ENCODE assay signal across 20 cellular contexts in genomic region chr17:43912635-43913304, GRCh38. TPM values are rescaled to one million over a fixed set of nuclear protein-coding genes. Genes with fewer than 3 reads are reported as not detected.
DNase-seq lines count a peak whose midpoint lies in the region; ATAC-seq, FAIRE-seq and TF ChIP-seq lines count a peak whose summit lies in the region.
"Had no signal": no experiment of that assay in that cellular context is flagged by ENCODE, and none has a peak within 500 bp of the region (broad histone marks: within the 10 kb centered on the region; RNA-seq: fewer than 3 reads in every experiment).

No MANE protein-coding gene starts in this region.

- no peaks in the 10 kb centered on the region for H3K36me3 ChIP-seq in BLaER1 treated with 17β-estradiol and CSF1 and Interleukin-3, amounts not matched to agents 10 nM and 100 nM
- no peaks in the 10 kb centered on the region for H3K36me3 ChIP-seq in IMR-90 (ENCODE audit: control insufficient read depth, insufficient read depth, low read length)

- no peak overlapping the region for H3K27ac ChIP-seq in BLaER1 treated with 17β-estradiol and CSF1 and Interleukin-3, amounts not matched to agents 10 nM and 100 nM
- no peak overlapping the region for H3K27ac ChIP-seq in IMR-90 (ENCODE audit: insufficient read depth, low read length)
- H3K27ac ChIP-seq: GM23248 had no signal

- H3K27me3 ChIP-seq in BLaER1 treated with 17β-estradiol and CSF1 and Interleukin-3, amounts not matched to agents 10 nM and 100 nM: peaks cover 0 to 12% (median 8%) of the 10 kb centered on the region in 11 experiments; a peak in 12 of 22 replicates
- H3K27me3 ChIP-seq in IMR-90 (ENCODE audit: control insufficient read depth, insufficient read depth, low read length): peaks cover 53% of the 10 kb centered on the region

- H3K4ac ChIP-seq in IMR-90 (ENCODE audit: low read depth, low read length): no peak overlapping the region

- peak; percentile 99 for FAIRE-seq in urothelium cell line (lab: Jason Lieb, UNC)
- FAIRE-seq: GM12878, GM18507, K562 had no signal

- no peak overlapping the region for H2AK5ac ChIP-seq in IMR-90 (ENCODE audit: low read depth, low read length)

- no peak overlapping the region for H3K14ac ChIP-seq in IMR-90 (replicated peaks; ENCODE audit: low read depth, low read length)

- no peak overlapping the region for H4K91ac ChIP-seq in IMR-90 (ENCODE audit: insufficient read depth, low read depth, low read length)

- no peak overlapping the region for H2AK9ac ChIP-seq in IMR-90 (replicated peaks; ENCODE audit: low read depth, low read length, poor library complexity)

- peaks cover 3% of the 10 kb centered on the region; the same call in 1 of the 2 replicates for H3K9me1 ChIP-seq in IMR-90 (ENCODE audit: insufficient read depth, low read length)

- peaks cover 0 to 10% (median 0%) of the 10 kb centered on the region in 11 experiments; a peak in 2 of 22 replicates for H4K20me1 ChIP-seq in BLaER1 treated with 17β-estradiol and CSF1 and Interleukin-3, amounts not matched to agents 10 nM and 100 nM
- H4K20me1 ChIP-seq in IMR-90 (ENCODE audit: insufficient read depth, low read length): no peaks in the 10 kb centered on the region

- no peak overlapping the region for H3K56ac ChIP-seq in IMR-90 (ENCODE audit: extremely low read depth, insufficient read depth, low read length)

- no peak for TF ChIP-seq POLR2A in IMR-90 (IDR thresholded peaks at IDR 0.05; ENCODE audit: low read depth, low read length)

- H2AFZ ChIP-seq in IMR-90 (replicated peaks; ENCODE audit: low read length, poor library complexity): no peak overlapping the region
- H2AFZ ChIP-seq: GM23248 had no signal

- no peak overlapping the region for H2BK20ac ChIP-seq in IMR-90 (ENCODE audit: low read depth, low read length)

- BruUV-seq in IMR-90 (replicated peaks; lab: Mats Ljungman, UMichigan): no TSS peak

- DNase-seq in DMS79 treated with DMSO at 0.1 percent for 48 hours (lab: John Stamatoyannopoulos, UW) (peak; percentile 5), DMS79 (lab: John Stamatoyannopoulos, UW) (no peak), IMR-90 (no peak), urothelium cell line (ENCODE audit: low spot score) (no peak), cerebellar cortex (ENCODE audit: low spot score) (no peak)
- DNase-seq: 8988T; AML-193; C1 segment of cervical spinal cord; Calu3; CD4-positive, alpha-beta T cell; GM23248; H7; Karpas-422 had no signal

- H3K4me3 ChIP-seq in BLaER1 treated with 17β-estradiol and CSF1 and Interleukin-3, amounts not matched to agents 10 nM and 100 nM: no peak overlapping the region
- no peak overlapping the region for H3K4me3 ChIP-seq in IMR-90 (ENCODE audit: insufficient read depth, low read depth, low read length)
- H3K4me3 ChIP-seq: GM12878, GM23248, K562 had no signal

- no peak overlapping the region for H2BK15ac ChIP-seq in IMR-90 (ENCODE audit: low read depth, low read length)

- no peak overlapping the region for H4K5ac ChIP-seq in IMR-90 (ENCODE audit: low read depth, low read length)

- in situ Hi-C loops in IMR-90 (cut with MboI; ENCODE audit: low sequenced_read_pairs): no loop called here

- POLR2A ChIA-PET in IMR-90 (lab: Charles Lee; ENCODE audit: unreplicated experiment): interaction anchor here (0.7 kb wide), 1 partner anchor 15 kb away, joined by 3 read pairs; no protein-coding TSS in a partner anchor

- H3K18ac ChIP-seq in IMR-90 (ENCODE audit: low read depth, low read length): no peak overlapping the region

- no peak for TF ChIP-seq CTCF in IMR-90 (conservative IDR thresholded peaks at IDR 0.05; ENCODE audit: low read depth, low read length)

- H3K4me2 ChIP-seq in BLaER1 treated with 17β-estradiol and CSF1 and Interleukin-3, amounts not matched to agents 10 nM and 100 nM: peak overlapping the region in 8 of 11 experiments; percentile 3 to 57 (median 44); a peak in 11 of 22 replicates
- H3K4me2 ChIP-seq in IMR-90 (ENCODE audit: low read depth, low read length): no peak overlapping the region

- H2BK120ac ChIP-seq in IMR-90 (ENCODE audit: low read depth, low read length): no peak overlapping the region

- CTCF ChIA-PET in IMR-90 (lab: Yijun Ruan, JAX): no interaction called here

- intact Hi-C loops in IMR-90 (cut with micrococcal nuclease): no loop called here

- H2BK5ac ChIP-seq in IMR-90 (ENCODE audit: low read depth, low read length, poor library complexity, severe bottlenecking): peak overlapping the region; percentile 76

- H3K4me1 ChIP-seq in BLaER1 treated with 17β-estradiol and CSF1 and Interleukin-3, amounts not matched to agents 10 nM and 100 nM: peaks cover 13 to 67% (median 44%) of the 10 kb centered on the region in 10 experiments; a peak in 19 of 20 replicates
- 0 out of 2 replicates have a peak, but pooled peaks cover under 1% of the 10 kb centered on the region for H3K4me1 ChIP-seq in IMR-90 (ENCODE audit: control insufficient read depth, insufficient read depth, low read length)

- no peak overlapping the region for H4K8ac ChIP-seq in IMR-90 (ENCODE audit: low read depth in 2 of 2, low read length in 2 of 2)

- H3K79me1 ChIP-seq in IMR-90 (ENCODE audit: low read depth in 1 of 2, low read length in 2 of 2): no peaks in the 10 kb centered on the region

- no peak overlapping the region for H3K9ac ChIP-seq in BLaER1 treated with 17β-estradiol and CSF1 and Interleukin-3, amounts not matched to agents 10 nM and 100 nM
- H3K9ac ChIP-seq in IMR-90 (ENCODE audit: low read depth, low read length): no peak overlapping the region
- H3K9ac ChIP-seq: GM23248 had no signal

- WGBS in IMR-90 (ENCODE audit: extremely low coverage in 2 of 2, insufficient read length in 1 of 2), 2 experiments: 19 to 100% methylated on average over 1 to 2 of the region's 4 CpGs

- no peak overlapping the region; the same call in 1 of the 2 replicates for H3K23ac ChIP-seq in IMR-90 (ENCODE audit: low read depth, low read length)

- dilution Hi-C loops in IMR-90 (cut with HindIII; ENCODE audit: low sequenced_read_pairs, unreplicated experiment): no loop called here

- ATAC-seq in IMR-90 (ENCODE audit: low read depth) (no peak), GM21529 (IDR thresholded peaks at IDR 0.05; ENCODE audit: unreplicated experiment) (no peak)
- ATAC-seq: GM12878, K562 had no signal

- TF ChIP-seq RAD21 in IMR-90 (IDR thresholded peaks at IDR 0.05; ENCODE audit: low read length): no peak

- no peaks in the 10 kb centered on the region for H3K9me3 ChIP-seq in BLaER1 treated with 17β-estradiol and CSF1 and Interleukin-3, amounts not matched to agents 10 nM and 100 nM (replicated peaks in 1 of 11)
- H3K9me3 ChIP-seq in IMR-90 (ENCODE audit: control insufficient read depth, insufficient read depth, low read length): no peaks in the 10 kb centered on the region

TF ChIP-seq in IMR-90, 13 proteins besides CTCF, POLR2A, EP300 and RAD21:
- TF ChIP-seq MXI1 (IDR thresholded peaks at IDR 0.05; ENCODE audit: borderline replicate concordance, low read depth, low read length): no peak
- TF ChIP-seq RFX5 (IDR thresholded peaks at IDR 0.05; ENCODE audit: low read depth, low read length): no peak
- TF ChIP-seq CHD1 (IDR thresholded peaks at IDR 0.05; ENCODE audit: low read depth, low read length): no peak
- no peak for TF ChIP-seq MAFK (IDR thresholded peaks at IDR 0.05; ENCODE audit: low read depth, low read length)
- no peak for TF ChIP-seq FOS (IDR thresholded peaks at IDR 0.05; ENCODE audit: low read depth, low read length)
- TF ChIP-seq RCOR1 (IDR thresholded peaks at IDR 0.05; ENCODE audit: insufficient replicate concordance, low read length): no peak
- no peak for TF ChIP-seq CEBPB (IDR thresholded peaks at IDR 0.05; ENCODE audit: low read depth, low read length)
- no peak for TF ChIP-seq USF2 (IDR thresholded peaks at IDR 0.05; ENCODE audit: low read depth, low read length)

RNA-seq across cellular contexts. Expression of gene MPP2, which starts 5.4 kb away (rescaled TPM):
- 1.9 and 3.2 TPM in 2 replicates for total RNA-seq in IMR-90 (2012; rRNA removed)
- 3.8 TPM in 2 replicates for polyA plus RNA-seq in IMR-90 (2012; rRNA removed)
- 2.2 and 3.5 TPM in 2 replicates for polyA plus RNA-seq in IMR-90 (2012; cell fraction: cytosol; rRNA removed)
- 4.6 and 7.8 TPM in 2 replicates for polyA plus RNA-seq in IMR-90 (2012; cell fraction: nucleus; rRNA removed; ENCODE audit: low replicate concordance)

RNA-seq across cellular contexts. Expression of gene PPY, which starts 29.5 kb away (rescaled TPM):
- not detected in 2 replicates for total RNA-seq in IMR-90 (2012; rRNA removed)
- polyA plus RNA-seq in IMR-90 (2012; rRNA removed): not detected in 2 replicates
- polyA plus RNA-seq in IMR-90 (2012; cell fraction: cytosol; rRNA removed): not detected in 2 replicates
- polyA plus RNA-seq in IMR-90 (2012; cell fraction: nucleus; rRNA removed; ENCODE audit: low replicate concordance): not detected in 2 replicates
- total RNA-seq: Calu3; CD4-positive, alpha-beta T cell; Daoy; GM12878; GM23248; H7; HT1080; K562 had no signal
- polyA plus RNA-seq: GM23248, K562 had no signal

RNA-seq across cellular contexts. Expression of gene PYY, which starts 41.0 kb away (rescaled TPM):
- total RNA-seq in IMR-90 (2012; rRNA removed): not detected in 2 replicates
- not detected in 2 replicates for polyA plus RNA-seq in IMR-90 (2012; rRNA removed)
- polyA plus RNA-seq in IMR-90 (2012; cell fraction: cytosol; rRNA removed): 0.04 and 0.26 TPM in 2 replicates
- 0.29 TPM in 1 of 2 replicates, not detected in the other for polyA plus RNA-seq in IMR-90 (2012; cell fraction: nucleus; rRNA removed; ENCODE audit: low replicate concordance)
- total RNA-seq: Calu3; CD4-positive, alpha-beta T cell; Daoy; GM12878; GM23248; HT1080; K562 had no signal
- polyA plus RNA-seq: GM23248, K562 had no signal
